In the genomic region with DNA sequence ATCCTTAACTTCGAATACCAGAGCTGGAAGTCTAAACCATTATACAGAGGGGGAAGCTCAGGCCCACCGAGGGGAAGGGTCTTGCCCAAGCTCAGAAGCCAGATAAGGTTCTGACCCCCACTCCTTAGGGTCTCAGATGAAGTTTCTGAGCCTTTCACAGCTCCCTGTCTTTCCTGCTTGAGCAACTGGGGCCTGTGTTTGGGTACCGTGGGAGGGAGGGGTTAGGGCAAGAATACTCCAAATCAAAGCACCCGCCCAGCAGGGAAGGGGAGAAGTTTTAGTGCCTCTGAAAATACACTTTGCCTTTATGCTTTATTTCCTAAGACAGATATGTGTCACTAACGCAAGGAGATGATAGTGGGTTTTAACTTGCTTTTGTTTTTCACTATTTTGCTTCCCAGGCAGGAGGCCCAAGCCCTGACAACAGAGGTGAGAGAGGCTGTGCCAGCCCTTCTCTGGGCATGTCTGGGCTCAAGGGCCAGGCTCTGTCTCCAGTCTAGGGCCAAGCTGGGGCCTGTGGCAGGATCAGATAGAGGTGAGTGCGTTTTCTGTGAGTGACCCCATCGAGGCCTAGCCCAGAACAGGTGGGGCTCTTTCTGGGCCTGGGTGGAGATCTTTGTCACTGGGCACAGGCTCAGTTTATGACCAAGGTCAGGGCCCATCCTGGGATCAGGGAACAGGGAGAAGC, we compare ENCODE assay signal across 1 cellular context.
TF ChIP-seq lines count a peak whose summit lies in the region.

No MANE protein-coding gene starts in this region.

TF ChIP-seq in GM23338, 12 proteins besides CTCF, POLR2A, EP300 and RAD21:
- TF ChIP-seq ZNF331 (CRISPR knock-in tag; IDR thresholded peaks at IDR 0.05; ENCODE audit: low read depth) (no peak), EZH2 (IDR thresholded peaks at IDR 0.05; ENCODE audit: low read depth, unreplicated experiment) (no peak)
